8 cellular contexts compared by ENCODE assay signal in genomic region chr1:110235839-110236682, GRCh38. TPM values are rescaled to one million over a fixed set of nuclear protein-coding genes. Genes with fewer than 3 reads are reported as not detected.
DNase-seq lines count a peak whose midpoint lies in the region; ATAC-seq, FAIRE-seq and TF ChIP-seq lines count a peak whose summit lies in the region.

No MANE protein-coding gene starts in this region.

- no peak overlapping the region for H2BK20ac ChIP-seq in H1 (ENCODE audit: low read length)

- WGBS in H1 (ENCODE audit: extremely low coverage in 1 of 2, insufficient coverage in 1 of 2, insufficient read length in 1 of 2, insufficient replicate concordance in 2 of 2, low coverage in 1 of 2, low lambda C conversion rate in 2 of 2, missing lambda C conversion rate in 1 of 2), 2 experiments = 84% methylated on average over 11 of the region's 11 CpGs; no CpG with 5 or more reads in 1 of the 2 experiments

- H4K5ac ChIP-seq in H1 (ENCODE audit: insufficient read length, low read depth, low read length) = no peak overlapping the region

- H4K91ac ChIP-seq in H1 (replicated peaks; ENCODE audit: insufficient read length, low read length) = no peak overlapping the region

- no peak overlapping the region for H3K56ac ChIP-seq in H1 (replicated peaks; ENCODE audit: insufficient read length, low read depth, low read length)

- no peak overlapping the region for H3K23ac ChIP-seq in H1 (ENCODE audit: insufficient read length)

- H3K4me1 ChIP-seq in H1 (replicated peaks in 1 of 4; ENCODE audit: control insufficient read depth in 3 of 4, insufficient read depth in 4 of 4, low read length in 3 of 4) = peaks cover 0 to 9% (median 3%) of the 10 kb centered on the region in 4 experiments; a peak in 3 of 7 replicates

- no peak overlapping the region for H2BK120ac ChIP-seq in H1 (replicated peaks; ENCODE audit: low read depth, low read length)

- H3K79me2 ChIP-seq in H1 (ENCODE audit: control insufficient read depth in 1 of 2, insufficient read depth in 2 of 2, low read length in 2 of 2) = no peaks in the 10 kb centered on the region

- no peak for ATAC-seq in GM21515 (IDR thresholded peaks at IDR 0.05; ENCODE audit: unreplicated experiment)

- H3K27me3 ChIP-seq in H1 (replicated peaks in 1 of 4; ENCODE audit: control insufficient read depth in 3 of 4, extremely low read depth in 1 of 4, insufficient read depth in 3 of 4, low read length in 3 of 4) = no peaks in the 10 kb centered on the region; a peak in 1 of 7 replicates

- H3K4me3 ChIP-seq in H1 (ENCODE audit: extremely low read depth in 1 of 4, insufficient read depth in 2 of 4, low read depth in 3 of 4, low read length in 4 of 4) = no peak overlapping the region

- CTCF ChIA-PET in H1 (lab: Charles Lee; ENCODE audit: partially characterized antibody) = interaction anchor here (1.3 to 3.0 kb wide), 7 partner anchors 9 to 224 kb away, joined by 3 to 10 read pairs (median 4); no protein-coding TSS in a partner anchor

- FAIRE-seq in H1 (lab: Jason Lieb, UNC) = no peak

- H3K18ac ChIP-seq in H1 (ENCODE audit: extremely low read depth, low read length) = no peak overlapping the region

- no peak overlapping the region for H2BK5ac ChIP-seq in H1 (ENCODE audit: low read depth, low read length)

- no peak for TF ChIP-seq CTCF in H1 (IDR thresholded peaks at IDR 0.05; ENCODE audit: control extremely low read depth in 1 of 3, insufficient read depth in 1 of 3, low read depth in 1 of 3, low read length in 3 of 3)

- no peak overlapping the region for H3K4me2 ChIP-seq in H1 (ENCODE audit: insufficient read depth in 1 of 2, low read depth in 2 of 2, low read length in 2 of 2)

- H2BK15ac ChIP-seq in H1 (ENCODE audit: low read length) = 0 out of 2 replicates have a peak overlapping the region, but pooled peaks have one; percentile 81

- POLR2A ChIA-PET in H1 (lab: Charles Lee; ENCODE audit: partially characterized antibody) = no interaction called here

- no peak for TF ChIP-seq POLR2A in H1 (IDR thresholded peaks at IDR 0.05; ENCODE audit: control extremely low read depth in 1 of 2, low read depth in 2 of 2, low read length in 2 of 2)

- no peaks in the 10 kb centered on the region for H3K9me3 ChIP-seq in H1 (ENCODE audit: insufficient read depth in 2 of 2, low read depth in 1 of 2, low read length in 1 of 2)

- H3K14ac ChIP-seq in H1 (ENCODE audit: insufficient read length) = no peak overlapping the region

- H3K23me2 ChIP-seq in H1 (ENCODE audit: low read depth, low read length) = no peaks in the 10 kb centered on the region; the same call in 1 of the 2 replicates

- peak; percentile 51 for DNase-seq in activated T-cell treated with anti-CD3 and anti-CD28 coated beads for 24 hours (ENCODE audit: low read depth)
- no peak for DNase-seq in activated T-cell treated with anti-CD3 and anti-CD28 coated beads for 4 hours
- DNase-seq in H1 (ENCODE audit: low read depth in 1 of 2, low spot score in 2 of 2) = no peak
- peak; percentile 19 for DNase-seq in stimulated activated CD4-positive, alpha-beta T cell treated with anti-CD3 and anti-CD28 coated beads, Interleukin-4, amount 100 ng/mL, for 1 hour
- no peak for DNase-seq in COLO829 (ENCODE audit: low spot score)
- DNase-seq in NCI-H1048 (lab: John Stamatoyannopoulos, UW) = no peak

- H3K27ac ChIP-seq in H1 (ENCODE audit: low read depth, low read length) = no peak overlapping the region

- H3K36me3 ChIP-seq in H1 (ENCODE audit: control insufficient read depth in 2 of 4, insufficient read depth in 4 of 4, low read length in 3 of 4) = peaks cover 0 to 5% (median 0%) of the 10 kb centered on the region in 4 experiments; a peak in 3 of 8 replicates

- TF ChIP-seq EP300 in H1 (IDR thresholded peaks at IDR 0.05; ENCODE audit: borderline replicate concordance in 1 of 2, low read depth in 2 of 2, low read length in 2 of 2) = no peak

- no peak overlapping the region for H2BK12ac ChIP-seq in H1 (ENCODE audit: low read depth, low read length)

- H3K79me1 ChIP-seq in H1 (ENCODE audit: low read depth, low read length) = no peaks in the 10 kb centered on the region

- no peak overlapping the region for H2AK5ac ChIP-seq in H1 (ENCODE audit: low read depth, low read length)

- no peak for TF ChIP-seq RAD21 in H1 (IDR thresholded peaks at IDR 0.05 in 1 of 2, conservative IDR thresholded peaks at IDR 0.05 in 1 of 2; ENCODE audit: low read depth in 2 of 2, low read length in 2 of 2)

- no peak overlapping the region for H3K9ac ChIP-seq in H1 (replicated peaks in 1 of 4; ENCODE audit: extremely low read depth in 1 of 4, low read depth in 3 of 4, low read length in 3 of 4)

- peaks cover 0 to 2% of the 10 kb centered on the region in 2 experiments for H4K20me1 ChIP-seq in H1 (replicated peaks in 1 of 2; ENCODE audit: control insufficient read depth in 1 of 2, insufficient read depth in 2 of 2, low read length in 2 of 2)

- no peak overlapping the region for H2AFZ ChIP-seq in H1 (ENCODE audit: low read length)

- H4K8ac ChIP-seq in H1 (ENCODE audit: extremely low read depth, insufficient read depth, low read length) = no peak overlapping the region

- H3K4ac ChIP-seq in H1 (replicated peaks; ENCODE audit: insufficient read length, low read depth, low read length) = no peak overlapping the region

TF ChIP-seq in PFSK-1, 5 proteins besides CTCF, POLR2A, EP300 and RAD21:
- no peak for TF ChIP-seq POLR2AphosphoS5 (IDR thresholded peaks at IDR 0.05; ENCODE audit: low read depth, low read length)
- peak; percentile 16; the same call in 1 of the 2 replicates for TF ChIP-seq TAF1 (IDR thresholded peaks at IDR 0.05; ENCODE audit: borderline replicate concordance, insufficient read depth, low read length)
TF ChIP-seq in PFSK-1: peak in this region for 1.

TF ChIP-seq in H1, 55 proteins besides CTCF, POLR2A, EP300 and RAD21 (continues in another document):
- TF ChIP-seq TAF1 (IDR thresholded peaks at IDR 0.05; ENCODE audit: low read depth, low read length) = no peak
- no peak for TF ChIP-seq TCF12 (IDR thresholded peaks at IDR 0.05; ENCODE audit: low read depth, low read length)
- no peak for TF ChIP-seq TBP (IDR thresholded peaks at IDR 0.05; ENCODE audit: low read depth, low read length)
- TF ChIP-seq TAF7 (optimal IDR thresholded peaks at IDR 0.05; ENCODE audit: borderline replicate concordance, low read depth, low read length) = no peak
- TF ChIP-seq SUZ12 (IDR thresholded peaks at IDR 0.05; ENCODE audit: low read length) = no peak
- no peak for TF ChIP-seq JUN (IDR thresholded peaks at IDR 0.05; ENCODE audit: low read depth, low read length)

RNA-seq across cellular contexts. Expression of gene KCNC4, which starts 25.9 kb away (rescaled TPM):
- polyA plus RNA-seq in PFSK-1 (2012; ENCODE audit: insufficient read length, low read depth) = 11.0 TPM
- 11.2 TPM in 2 replicates for total RNA-seq in H1 (2021; fragmentation: NEBNext Ultra II Directional; extraction: Animal tissue kit (Norgen Biotek cat#: 25700))
- 8.1 and 10.6 TPM in 2 replicates for polyA plus RNA-seq in H1 (2011; rRNA removed)
- 6.5 TPM for polyA plus RNA-seq in H1 (2011; cell fraction: cytosol; rRNA removed)
- 24.1 TPM for polyA plus RNA-seq in H1 (2011; cell fraction: nucleus; rRNA removed)
- 7.0 to 8.7 TPM (median 7.2 TPM) in 4 replicates for polyA plus RNA-seq in H1 (2012, experiment 1 of 2)
- polyA plus RNA-seq in H1 (2012, experiment 2 of 2) = 5.3 TPM
- 5.0 TPM for polyA plus RNA-seq in H1 (2013, experiment 1 of 2)
- 4.6 TPM for polyA plus RNA-seq in H1 (2013, experiment 2 of 2)
- 7.6 and 9.3 TPM in 2 replicates for polyA minus RNA-seq in H1 (2011; rRNA and poly(A)+ RNA removed)
- 5.2 TPM for polyA minus RNA-seq in H1 (2011; cell fraction: cytosol; rRNA and poly(A)+ RNA removed)
- 13.3 TPM for polyA minus RNA-seq in H1 (2011; cell fraction: nucleus; rRNA and poly(A)+ RNA removed)

Comparison
In these comparisons a context has a peak if more than half of its experiments do, and no peak if none do; other contexts are left out.
1. DNase-seq: peak in activated T-cell treated with anti-CD3 and anti-CD28 coated beads for 24 hours (single experiment) and stimulated activated CD4-positive, alpha-beta T cell treated with anti-CD3 and anti-CD28 coated beads, Interleukin-4, amount 100 ng/mL, for 1 hour (single experiment); none in activated T-cell treated with anti-CD3 and anti-CD28 coated beads for 4 hours (single experiment), H1 (0 of 2), COLO829 (single experiment) and NCI-H1048 (single experiment).